Comparison of ENCODE assay signal across 9 cellular contexts in genomic region chr15:40859206-40859851, GRCh38. TPM values are rescaled to one million over a fixed set of nuclear protein-coding genes. Genes with fewer than 3 reads are reported as not detected.
A peak's percentile ranks its signal among the peaks of the same experiment; 100 is the strongest.
DNase-seq lines count a peak whose midpoint lies in the region; ATAC-seq and TF ChIP-seq lines count a peak whose summit lies in the region.
"Had no signal": no experiment of that assay in that cellular context is flagged by ENCODE, and none has a peak within 500 bp of the region (broad histone marks: within the 10 kb centered on the region; RNA-seq: fewer than 3 reads in every experiment).

No MANE protein-coding gene starts in this region.

- no peaks in the 10 kb centered on the region for H3K79me2 ChIP-seq in MM.1S (ENCODE audit: low read length)

- H4K20me1 ChIP-seq in MM.1S (ENCODE audit: insufficient read depth, low read length) = no peaks in the 10 kb centered on the region

- H3K4me2 ChIP-seq in MM.1S (ENCODE audit: low read depth, low read length) = no peak overlapping the region

- H3K27me3 ChIP-seq in MM.1S (replicated peaks; ENCODE audit: insufficient read depth, low read length) (no peaks in the 10 kb centered on the region), heart right ventricle (peaks cover 0 to 25% (median 13%) of the 10 kb centered on the region in 7 donors)

- H3F3A ChIP-seq in MM.1S (ENCODE audit: insufficient read depth, low read length) = no peaks in the 10 kb centered on the region

- H3K4me3 Mint-ChIP-seq in activated naive CD8-positive, alpha-beta T cell treated with anti-CD3 and anti-CD28 coated beads, Interleukin-2, amount 10 ng/mL, durations not matched to agents 7 days and 5 days = no peak overlapping the region

- DNase-seq in activated gamma-delta T cell treated with Interleukin-2 at 50 U/mL for 16 hours (peak; percentile 83), activated gamma-delta T cell (lab: John Stamatoyannopoulos, UW) (no peak), MM.1S (peak; percentile 79), SW480 (ENCODE audit: low spot score) (peak; percentile 53), heart right ventricle (peak; percentile 61 to 66), renal cortical epithelial cell (ENCODE audit: low read depth) (peak; percentile 79)
- peak; percentile 83 for DNase-seq in activated naive CD8-positive, alpha-beta T cell treated with anti-CD3 and anti-CD28 coated beads, Interleukin-2, amount 10 ng/mL, durations not matched to agents 7 days and 5 days

- 43 to 44% methylated on average over 18 of the region's 18 CpGs for WGBS in heart right ventricle, 2 donors

- H3K4me1 ChIP-seq in MM.1S (ENCODE audit: low read length) = no peaks in the 10 kb centered on the region
- H3K4me1 ChIP-seq in heart right ventricle = peaks cover 0 to 20% (median 0%) of the 10 kb centered on the region in 9 donors

- intact Hi-C loops in heart right ventricle (cut with DNase I) = loop anchor here in 9 of 10 donors (1.0 to 10.0 kb wide), 6 partner anchors 33 to 328 kb away; partner anchors contain the start of gene VPS18 (in 7 of the 9)

- peak; percentile 91 for ATAC-seq in activated naive CD8-positive, alpha-beta T cell treated with anti-CD3 and anti-CD28 coated beads, Interleukin-2, amount 10 ng/mL, durations not matched to agents 7 days and 5 days (ENCODE audit: low read depth)
- peak in 7 of 8 donors; percentile 32 to 77 (median 63) for ATAC-seq in heart right ventricle
- ATAC-seq in GM21423 (IDR thresholded peaks at IDR 0.05; ENCODE audit: unreplicated experiment) = no peak

- no peak overlapping the region for H3K27ac Mint-ChIP-seq in activated naive CD8-positive, alpha-beta T cell treated with anti-CD3 and anti-CD28 coated beads, Interleukin-2, amount 10 ng/mL, durations not matched to agents 7 days and 5 days

- H3K9me3 ChIP-seq in MM.1S (replicated peaks; ENCODE audit: insufficient read depth, low read length) (no peaks in the 10 kb centered on the region), heart right ventricle (no peaks in the 10 kb centered on the region)

- TF ChIP-seq CTCF in MM.1S (IDR thresholded peaks at IDR 0.05; ENCODE audit: low read length) (peak; percentile 92), heart right ventricle (IDR thresholded peaks at IDR 0.05) (peak; percentile 44 to 80 (median 69))

- no peak overlapping the region for H3K4me3 ChIP-seq in MM.1S (ENCODE audit: low read length)
- H3K4me3 ChIP-seq in heart right ventricle = no peak overlapping the region

- POLR2A ChIA-PET in activated naive CD8-positive, alpha-beta T cell treated with anti-CD3 and anti-CD28 coated beads, Interleukin-2, amount 10 ng/mL, durations not matched to agents 7 days and 5 days (lab: Charles Lee) = interaction anchor here (1.0 to 4.4 kb wide), 7 partner anchors 14 to 165 kb away, joined by 3 to 41 read pairs (median 7); partner anchors contain the start of genes RAD51, RHOV, SPINT1 and VPS18

- no peaks in the 10 kb centered on the region for H3K9me2 ChIP-seq in MM.1S (replicated peaks; ENCODE audit: insufficient read depth, low read length)

- H3K27me3 Mint-ChIP-seq in activated naive CD8-positive, alpha-beta T cell treated with anti-CD3 and anti-CD28 coated beads, Interleukin-2, amount 10 ng/mL, durations not matched to agents 7 days and 5 days = peaks cover 10% of the 10 kb centered on the region

- no peaks in the 10 kb centered on the region for H3K9me3 Mint-ChIP-seq in activated naive CD8-positive, alpha-beta T cell treated with anti-CD3 and anti-CD28 coated beads, Interleukin-2, amount 10 ng/mL, durations not matched to agents 7 days and 5 days

- no peaks in the 10 kb centered on the region for H3K36me3 Mint-ChIP-seq in activated naive CD8-positive, alpha-beta T cell treated with anti-CD3 and anti-CD28 coated beads, Interleukin-2, amount 10 ng/mL, durations not matched to agents 7 days and 5 days

- H3K4me1 Mint-ChIP-seq in activated naive CD8-positive, alpha-beta T cell treated with anti-CD3 and anti-CD28 coated beads, Interleukin-2, amount 10 ng/mL, durations not matched to agents 7 days and 5 days = peaks cover 15% of the 10 kb centered on the region

- H3K36me3 ChIP-seq in MM.1S (replicated peaks; ENCODE audit: insufficient read depth, low read length) (no peaks in the 10 kb centered on the region), heart right ventricle (no peaks in the 10 kb centered on the region)

- H2AFZ ChIP-seq in MM.1S (ENCODE audit: low read length) = no peak overlapping the region

- no peak overlapping the region for H3K9ac ChIP-seq in MM.1S (ENCODE audit: low read length)

- H3K27ac ChIP-seq in MM.1S (ENCODE audit: low read length) = no peak overlapping the region
- no peak overlapping the region for H3K27ac ChIP-seq in heart right ventricle

RNA-seq across cellular contexts. Expression of gene RHOV, which starts 14.7 kb away (rescaled TPM):
- not detected for total RNA-seq in activated naive CD8-positive, alpha-beta T cell treated with anti-CD3 and anti-CD28 coated beads, Interleukin-2, amount 10 ng/mL, durations not matched to agents 7 days and 5 days
- total RNA-seq in heart right ventricle = not detected
- polyA plus RNA-seq in heart right ventricle = under 1 TPM in 1 of 2 donors, not detected in 1; 0.03 TPM
- total RNA-seq in renal cortical epithelial cell = 0.45 and 1.6 TPM in 2 replicates
- total RNA-seq: subcutaneous adipose tissue had no signal

RNA-seq across cellular contexts. Expression of gene SPINT1, which starts 15.5 kb away (rescaled TPM):
- total RNA-seq in activated naive CD8-positive, alpha-beta T cell treated with anti-CD3 and anti-CD28 coated beads, Interleukin-2, amount 10 ng/mL, durations not matched to agents 7 days and 5 days = 1 to 10 TPM; 6.6 to 7.3 TPM
- 1 to 10 TPM in 2 of 10 donors, under 1 TPM in 7, not detected in 1; 0.17 to 1.9 (median 0.47) TPM for total RNA-seq in heart right ventricle
- polyA plus RNA-seq in heart right ventricle = under 1 TPM; 0.22 to 0.43 TPM
- total RNA-seq in renal cortical epithelial cell = 144 and 235 TPM in 2 replicates

RNA-seq across cellular contexts. Expression of gene PPP1R14D, which starts 30.8 kb away (rescaled TPM):
- total RNA-seq in activated naive CD8-positive, alpha-beta T cell treated with anti-CD3 and anti-CD28 coated beads, Interleukin-2, amount 10 ng/mL, durations not matched to agents 7 days and 5 days = not detected
- not detected for total RNA-seq in heart right ventricle
- polyA plus RNA-seq in heart right ventricle = not detected
- not detected in 2 replicates for total RNA-seq in renal cortical epithelial cell
- total RNA-seq: subcutaneous adipose tissue had no signal

RNA-seq across cellular contexts. Expression of gene VPS18, which starts 34.9 kb away (rescaled TPM):
- 10 to 100 TPM; 20.1 to 21.2 TPM for total RNA-seq in activated naive CD8-positive, alpha-beta T cell treated with anti-CD3 and anti-CD28 coated beads, Interleukin-2, amount 10 ng/mL, durations not matched to agents 7 days and 5 days
- total RNA-seq in heart right ventricle (10 to 100 TPM; 16.0 to 25.0 (median 21.5) TPM), renal cortical epithelial cell (52.7 and 62.3 TPM in 2 replicates)
- polyA plus RNA-seq in heart right ventricle = 10 to 100 TPM; 10.5 to 12.2 TPM

RNA-seq across cellular contexts. Expression of gene DNAJC17, which starts 52.1 kb away (rescaled TPM):
- 10 to 100 TPM; 45.6 to 47.2 TPM for total RNA-seq in activated naive CD8-positive, alpha-beta T cell treated with anti-CD3 and anti-CD28 coated beads, Interleukin-2, amount 10 ng/mL, durations not matched to agents 7 days and 5 days
- total RNA-seq in heart right ventricle = 10 to 100 TPM in 9 of 10 donors, 1 to 10 TPM in 1; 9.9 to 17.7 (median 14.7) TPM
- 10 to 100 TPM; 34.5 to 62.1 TPM for polyA plus RNA-seq in heart right ventricle
- 16.2 and 24.7 TPM in 2 replicates for total RNA-seq in renal cortical epithelial cell

Comparison
In these comparisons a context has a peak if more than half of its experiments do, and no peak if none do; other contexts are left out.
1. RNA of gene SPINT1, which starts 15.5 kb away (total RNA-seq): 144 to 235 TPM in renal cortical epithelial cell; 6.6 to 7.3 TPM in activated naive CD8-positive, alpha-beta T cell treated with anti-CD3 and anti-CD28 coated beads, Interleukin-2, amount 10 ng/mL, durations not matched to agents 7 days and 5 days and 0.17 to 1.9 TPM in heart right ventricle; every median in the first group is over 10 times any median in the second.